Comparison of ENCODE assay signal across 23 cellular contexts in the genomic region with DNA sequence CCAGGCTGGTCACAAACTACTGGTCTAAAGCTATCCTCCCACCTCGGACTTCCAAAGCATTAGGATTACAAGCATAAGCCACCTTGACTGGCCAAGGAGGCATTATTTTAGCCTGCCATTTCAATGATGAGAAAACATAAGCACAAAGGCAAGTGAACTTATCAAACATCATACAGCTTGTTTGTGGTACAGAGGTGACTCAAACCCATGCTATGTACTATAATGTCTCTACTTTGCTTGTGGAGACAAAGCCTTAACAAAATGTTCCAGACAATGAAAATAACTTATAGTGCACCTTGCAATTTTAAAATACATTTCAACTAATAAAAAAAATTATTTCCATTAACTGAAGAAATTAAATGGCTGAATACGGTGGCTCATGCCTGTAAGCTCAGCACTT.
"Had no signal": no experiment of that assay in that cellular context is flagged by ENCODE, and none has a peak within 500 bp of the region (broad histone marks: within the 10 kb centered on the region; RNA-seq: fewer than 3 reads in every experiment).

No MANE protein-coding gene starts in this region.

- ATAC-seq: activated naive CD4-positive, alpha-beta T cell treated with anti-CD3 and anti-CD28 coated beads, Interleukin-2, amount 50 U/mL, for 72 hours; activated T-helper 17 cell treated with anti-CD3 and anti-CD28 coated beads, Interleukin-2, amount 50 U/mL, for 72 hours; effector memory CD8-positive, alpha-beta T cell; naive thymus-derived CD8-positive, alpha-beta T cell; psoas muscle; stimulated activated naive CD8-positive, alpha-beta T cell treated with anti-CD3 and anti-CD28 coated beads, Interleukin-15, Interleukin-2, amounts not matched to agents 100 U/mL and 50 U/mL, for 24 hours had no signal

- H3K27me3 ChIP-seq: adrenal gland, dorsolateral prefrontal cortex, esophagus muscularis mucosa, hepatocyte, ovary, right atrium auricular region, SJSA1, upper lobe of left lung had no signal

- H3K4me1 Mint-ChIP-seq: activated T-helper 17 cell treated with anti-CD3 and anti-CD28 coated beads, Interleukin-2, amount 50 U/mL, for 72 hours; mesothelial cell of epicardium; naive thymus-derived CD8-positive, alpha-beta T cell had no signal

- H3K9me3 Mint-ChIP-seq: activated CD4-positive, alpha-beta memory T cell treated with anti-CD3 and anti-CD28 coated beads, Interleukin-2, amount 10 ng/mL, durations not matched to agents 7 days and 5 days; activated naive CD4-positive, alpha-beta T cell treated with anti-CD3 and anti-CD28 coated beads, Interleukin-2, amount 50 U/mL, for 72 hours; activated T-helper 17 cell treated with anti-CD3 and anti-CD28 coated beads, Interleukin-2, amount 50 U/mL, for 72 hours; effector memory CD8-positive, alpha-beta T cell; mesothelial cell of epicardium; naive thymus-derived CD8-positive, alpha-beta T cell; T-helper 1 cell treated with Interleukin-12 subunit alpha and Interleukin-12 subunit beta and Interleukin-4 antibody, amounts not matched to agents 30 μg/mL and 1 μg/mL, for 36 hours had no signal

- H3K36me3 ChIP-seq: ovary had no signal

- DNase-seq: activated CD4-positive, alpha-beta memory T cell treated with anti-CD3 and anti-CD28 coated beads, Interleukin-2, amount 10 ng/mL, durations not matched to agents 7 days and 5 days; activated CD4-positive, alpha-beta T cell treated with anti-CD3 and anti-CD28 coated beads for 48 hours; adrenal gland; central memory CD4-positive, alpha-beta T cell; dorsolateral prefrontal cortex; effector memory CD8-positive, alpha-beta T cell; glutamatergic neuron; left ventricle myocardium inferior; naive thymus-derived CD8-positive, alpha-beta T cell; ovary; psoas muscle; stimulated activated CD4-positive, alpha-beta T cell treated with anti-CD3 and anti-CD28 coated beads, Interleukin-4, amount 100 ng/mL, for 4 hours; stimulated activated naive CD8-positive, alpha-beta T cell treated with anti-CD3 and anti-CD28 coated beads, Interleukin-15, Interleukin-2, amounts not matched to agents 100 U/mL and 50 U/mL, for 24 hours; T1000; upper lobe of left lung had no signal

- H3K27ac Mint-ChIP-seq: activated CD4-positive, alpha-beta memory T cell treated with anti-CD3 and anti-CD28 coated beads, Interleukin-2, amount 10 ng/mL, durations not matched to agents 7 days and 5 days; activated naive CD4-positive, alpha-beta T cell treated with anti-CD3 and anti-CD28 coated beads, Interleukin-2, amount 50 U/mL, for 72 hours; activated T-helper 17 cell treated with anti-CD3 and anti-CD28 coated beads, Interleukin-2, amount 50 U/mL, for 72 hours; mesothelial cell of epicardium; T-helper 1 cell treated with Interleukin-12 subunit alpha and Interleukin-12 subunit beta and Interleukin-4 antibody, amounts not matched to agents 30 μg/mL and 1 μg/mL, for 36 hours had no signal

- H3K27me3 Mint-ChIP-seq: activated CD4-positive, alpha-beta memory T cell treated with anti-CD3 and anti-CD28 coated beads, Interleukin-2, amount 10 ng/mL, durations not matched to agents 7 days and 5 days; activated T-helper 17 cell treated with anti-CD3 and anti-CD28 coated beads, Interleukin-2, amount 50 U/mL, for 72 hours; effector memory CD8-positive, alpha-beta T cell; naive thymus-derived CD8-positive, alpha-beta T cell had no signal

- H3K4me3 ChIP-seq: adrenal gland, dorsolateral prefrontal cortex, esophagus muscularis mucosa, hepatocyte, left ventricle myocardium inferior, ovary, psoas muscle, right atrium auricular region, SJSA1, upper lobe of left lung had no signal

- H3K4me3 Mint-ChIP-seq: activated CD4-positive, alpha-beta memory T cell treated with anti-CD3 and anti-CD28 coated beads, Interleukin-2, amount 10 ng/mL, durations not matched to agents 7 days and 5 days; activated T-helper 17 cell treated with anti-CD3 and anti-CD28 coated beads, Interleukin-2, amount 50 U/mL, for 72 hours; effector memory CD8-positive, alpha-beta T cell; mesothelial cell of epicardium; naive thymus-derived CD8-positive, alpha-beta T cell; T-helper 1 cell treated with Interleukin-12 subunit alpha and Interleukin-12 subunit beta and Interleukin-4 antibody, amounts not matched to agents 30 μg/mL and 1 μg/mL, for 36 hours had no signal

- H3K27ac ChIP-seq: adrenal gland, dorsolateral prefrontal cortex, esophagus muscularis mucosa, hepatocyte, left ventricle myocardium inferior, ovary, psoas muscle, right atrium auricular region, SJSA1, upper lobe of left lung had no signal

- H3K4me1 ChIP-seq: adrenal gland, esophagus muscularis mucosa, psoas muscle, SJSA1, upper lobe of left lung had no signal

- H3K9me3 ChIP-seq: adrenal gland, esophagus muscularis mucosa, left ventricle myocardium inferior, ovary, psoas muscle, right atrium auricular region, SJSA1, upper lobe of left lung had no signal
